ENCODE assay signal across 1 cellular context in the genomic region with DNA sequence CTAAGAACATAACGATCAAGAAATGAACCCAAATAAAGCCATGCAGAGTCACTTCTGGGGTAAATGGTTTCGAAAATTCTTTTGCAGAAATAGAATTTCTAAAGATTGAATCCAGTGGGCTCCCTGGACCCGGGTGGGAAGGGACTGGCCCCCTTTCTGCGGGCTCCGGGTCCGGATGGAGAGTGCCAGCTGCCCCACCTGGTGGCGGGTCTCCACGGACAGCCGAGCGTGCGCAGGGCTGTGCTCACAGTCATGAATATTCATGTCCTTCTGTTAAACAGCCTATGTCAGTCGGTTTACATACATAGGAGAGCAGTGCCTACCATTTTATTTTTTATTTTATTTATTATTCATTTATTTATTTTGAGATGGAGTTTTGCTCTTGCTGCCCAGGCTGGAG.
TF ChIP-seq lines count a peak whose summit lies in the region.

No MANE protein-coding gene starts in this region.

TF ChIP-seq in H1, 55 proteins besides CTCF, POLR2A, EP300 and RAD21:
- no peak for TF ChIP-seq HDAC2 (IDR thresholded peaks at IDR 0.05; ENCODE audit: borderline replicate concordance in 1 of 2, low read depth in 2 of 2, low read length in 2 of 2)
- TF ChIP-seq YY1 (IDR thresholded peaks at IDR 0.05; ENCODE audit: low read depth, low read length): no peak
- no peak for TF ChIP-seq ATF3 (IDR thresholded peaks at IDR 0.05; ENCODE audit: insufficient read depth, low read depth, low read length)
- TF ChIP-seq TAF7 (optimal IDR thresholded peaks at IDR 0.05; ENCODE audit: borderline replicate concordance, low read depth, low read length): no peak
- no peak for TF ChIP-seq TAF1 (IDR thresholded peaks at IDR 0.05; ENCODE audit: low read depth, low read length)
- no peak for TF ChIP-seq CBX5 (IDR thresholded peaks at IDR 0.05; ENCODE audit: low read depth, low read length)
- 0 out of 4 replicates have a peak, but pooled peaks of 1 of the 2 experiments have one; percentile 29 for TF ChIP-seq SIN3A (conservative IDR thresholded peaks at IDR 0.05 in 1 of 2, IDR thresholded peaks at IDR 0.05 in 1 of 2; ENCODE audit: low read depth in 1 of 2, low read length in 2 of 2)
- TF ChIP-seq RFX5 (IDR thresholded peaks at IDR 0.05; ENCODE audit: borderline replicate concordance, low read depth, low read length): no peak
- no peak for TF ChIP-seq CHD1 (IDR thresholded peaks at IDR 0.05; ENCODE audit: low read depth, low read length)
- TF ChIP-seq SP4 (IDR thresholded peaks at IDR 0.05; ENCODE audit: low read length): no peak
- no peak for TF ChIP-seq CHD2 (IDR thresholded peaks at IDR 0.05; ENCODE audit: low read length)
- 0 out of 2 replicates have a peak, but pooled peaks have one; percentile 61 for TF ChIP-seq POU5F1 (IDR thresholded peaks at IDR 0.05; ENCODE audit: low read depth, low read length)
- TF ChIP-seq ZNF274 (IDR thresholded peaks at IDR 0.05; ENCODE audit: borderline replicate concordance, extremely low read depth, low read length): no peak
- TF ChIP-seq FOSL1 (IDR thresholded peaks at IDR 0.05; ENCODE audit: insufficient read depth, low read depth, low read length): no peak
- TF ChIP-seq CBX8 (IDR thresholded peaks at IDR 0.05; ENCODE audit: borderline replicate concordance, low read depth, low read length): no peak
- TF ChIP-seq, protein P1, sequence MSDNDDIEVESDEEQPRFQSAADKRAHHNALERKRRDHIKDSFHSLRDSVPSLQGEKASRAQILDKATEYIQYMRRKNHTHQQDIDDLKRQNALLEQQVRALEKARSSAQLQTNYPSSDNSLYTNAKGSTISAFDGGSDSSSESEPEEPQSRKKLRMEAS (IDR thresholded peaks at IDR 0.05): 0 out of 2 replicates have a peak, but pooled peaks have one; percentile 17
- peak; percentile 56 for TF ChIP-seq NRF1 (IDR thresholded peaks at IDR 0.05; ENCODE audit: low read depth, low read length)
- no peak for TF ChIP-seq HDAC6 (IDR thresholded peaks at IDR 0.05; ENCODE audit: low read depth, low read length)
- TF ChIP-seq E2F6 (IDR thresholded peaks at IDR 0.05): no peak
- TF ChIP-seq SUZ12 (IDR thresholded peaks at IDR 0.05; ENCODE audit: low read length): no peak
- TF ChIP-seq GABPA (IDR thresholded peaks at IDR 0.05; ENCODE audit: borderline replicate concordance, insufficient read depth, low read length): 0 out of 2 replicates have a peak, but pooled peaks have one; percentile 45
- TF ChIP-seq RXRA (IDR thresholded peaks at IDR 0.05; ENCODE audit: insufficient read depth, low read depth, low read length): no peak
- TF ChIP-seq POLR2AphosphoS5 (IDR thresholded peaks at IDR 0.05; ENCODE audit: low read depth, low read length): no peak
- TF ChIP-seq EZH2 (IDR thresholded peaks at IDR 0.05; ENCODE audit: low read depth, low read length, severe bottlenecking): no peak
- TF ChIP-seq CHD7 (IDR thresholded peaks at IDR 0.05; ENCODE audit: insufficient replicate concordance, low read length): no peak
- TF ChIP-seq TCF12 (IDR thresholded peaks at IDR 0.05; ENCODE audit: low read depth, low read length): 0 out of 2 replicates have a peak, but pooled peaks have one; percentile 25
- TF ChIP-seq MAFK (IDR thresholded peaks at IDR 0.05; ENCODE audit: low read depth, low read length): no peak
- no peak for TF ChIP-seq SAP30 (IDR thresholded peaks at IDR 0.05; ENCODE audit: insufficient read depth, insufficient replicate concordance, low read length)
- TF ChIP-seq NANOG (IDR thresholded peaks at IDR 0.05; ENCODE audit: insufficient read depth, low read depth, low read length, poor library complexity, severe bottlenecking): peak; percentile 25
- TF ChIP-seq, protein P2, sequence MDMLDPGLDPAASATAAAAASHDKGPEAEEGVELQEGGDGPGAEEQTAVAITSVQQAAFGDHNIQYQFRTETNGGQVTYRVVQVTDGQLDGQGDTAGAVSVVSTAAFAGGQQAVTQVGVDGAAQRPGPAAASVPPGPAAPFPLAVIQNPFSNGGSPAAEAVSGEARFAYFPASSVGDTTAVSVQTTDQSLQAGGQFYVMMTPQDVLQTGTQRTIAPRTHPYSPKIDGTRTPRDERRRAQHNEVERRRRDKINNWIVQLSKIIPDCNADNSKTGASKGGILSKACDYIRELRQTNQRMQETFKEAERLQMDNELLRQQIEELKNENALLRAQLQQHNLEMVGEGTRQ (IDR thresholded peaks at IDR 0.05; ENCODE audit: low read length): no peak
- no peak for TF ChIP-seq JUN (IDR thresholded peaks at IDR 0.05; ENCODE audit: low read depth, low read length)
- no peak for TF ChIP-seq BRCA1 (IDR thresholded peaks at IDR 0.05; ENCODE audit: low read depth, low read length)
- no peak for TF ChIP-seq RBBP5 (IDR thresholded peaks at IDR 0.05; ENCODE audit: borderline replicate concordance, low read depth, low read length)
- no peak for TF ChIP-seq SP1 (IDR thresholded peaks at IDR 0.05; ENCODE audit: low read depth, low read length)
- TF ChIP-seq CTBP2 (IDR thresholded peaks at IDR 0.05; ENCODE audit: borderline replicate concordance, insufficient read depth, insufficient read length, low read length): no peak
- no peak for TF ChIP-seq RNF2 (IDR thresholded peaks at IDR 0.05; ENCODE audit: borderline replicate concordance, low read depth, low read length, missing control alignments, poor library complexity, severe bottlenecking)
- TF ChIP-seq PHF8 (conservative IDR thresholded peaks at IDR 0.05; ENCODE audit: low read depth, low read length): no peak
- TF ChIP-seq KDM4A (IDR thresholded peaks at IDR 0.05; ENCODE audit: low read depth, low read length, severe bottlenecking): no peak
- no peak for TF ChIP-seq ATF2 (IDR thresholded peaks at IDR 0.05; ENCODE audit: low read length)
- no peak for TF ChIP-seq JUND (IDR thresholded peaks at IDR 0.05; ENCODE audit: low read length)
- TF ChIP-seq BCL11A (IDR thresholded peaks at IDR 0.05; ENCODE audit: low read depth in 2 of 2, low read length in 2 of 2): no peak
- no peak for TF ChIP-seq SP2 (IDR thresholded peaks at IDR 0.05; ENCODE audit: low read length)
- TF ChIP-seq SIX5 (IDR thresholded peaks at IDR 0.05; ENCODE audit: low read depth, low read length): no peak
- no peak for TF ChIP-seq CREB1 (IDR thresholded peaks at IDR 0.05)
- no peak for TF ChIP-seq TBP (IDR thresholded peaks at IDR 0.05; ENCODE audit: low read depth, low read length)
- no peak for TF ChIP-seq ASH2L (IDR thresholded peaks at IDR 0.05; ENCODE audit: low read length)
- no peak for TF ChIP-seq KDM1A (IDR thresholded peaks at IDR 0.05; ENCODE audit: borderline replicate concordance, low read length)
